In genomic region chr1:9413877-9414213, GRCh38 we compare ENCODE assay signal across 8 cellular contexts.
A peak's percentile ranks its signal among the peaks of the same experiment; 100 is the strongest.
DNase-seq lines count a peak whose midpoint lies in the region; ATAC-seq and TF ChIP-seq lines count a peak whose summit lies in the region.

No MANE protein-coding gene starts in this region.

- 0 out of 2 replicates have a peak, but pooled peaks cover 5% of the 10 kb centered on the region for H4K20me1 ChIP-seq in BLaER1

- no peaks in the 10 kb centered on the region for H3K36me3 Mint-ChIP-seq in naive B cell

- H3K4me1 ChIP-seq in BLaER1 = peaks cover 88% of the 10 kb centered on the region
- H3K4me1 ChIP-seq in colonic mucosa = peaks cover 11% of the 10 kb centered on the region

- ATAC-seq in HG03103 (IDR thresholded peaks at IDR 0.05; ENCODE audit: low read depth, unreplicated experiment) (peak; percentile 11), naive B cell (ENCODE audit: low read depth in 2 of 2) (no peak), HG02588 (IDR thresholded peaks at IDR 0.05; ENCODE audit: unreplicated experiment) (no peak), GM18520 (IDR thresholded peaks at IDR 0.05; ENCODE audit: unreplicated experiment) (no peak)

- H3K27me3 ChIP-seq in BLaER1 = no peaks in the 10 kb centered on the region
- H3K27me3 ChIP-seq in colonic mucosa = no peaks in the 10 kb centered on the region

- H3K4me3 Mint-ChIP-seq in naive B cell = peak overlapping the region in 7 of 8 donors; percentile 12 to 82 (median 65)

- H3K4me3 ChIP-seq in BLaER1 (peak overlapping the region; percentile 52; the same call in 1 of the 2 replicates), colonic mucosa (no peak overlapping the region)

- intact Hi-C loops in colonic mucosa (cut with DNase I) = no loop called here

- H3K4me2 ChIP-seq in BLaER1 = peak overlapping the region; percentile 92

- H3K4me1 Mint-ChIP-seq in naive B cell = peaks cover 33 to 60% (median 38%) of the 10 kb centered on the region in 3 donors

- H3K9me3 Mint-ChIP-seq in naive B cell = peaks cover 0 to 6% (median 0%) of the 10 kb centered on the region in 7 donors

- H3K27ac ChIP-seq in BLaER1 (peak overlapping the region; percentile 79), colonic mucosa (peak overlapping the region; percentile 65)

- H3K27me3 Mint-ChIP-seq in naive B cell = peaks cover 0 to 4% (median 0%) of the 10 kb centered on the region in 3 donors

- no peak for TF ChIP-seq CTCF in colonic mucosa (IDR thresholded peaks at IDR 0.05)

- peak overlapping the region in 3 of 6 donors; percentile 82 to 84 (median 82) for H3K27ac Mint-ChIP-seq in naive B cell

- DNase-seq in colonic mucosa (no peak), naive B cell (no peak), SKM-1 (lab: John Stamatoyannopoulos, UW; ENCODE audit: unreplicated experiment) (no peak)
- DNase-seq in activated CD4-positive, alpha-beta T cell treated with anti-CD3 and anti-CD28 coated beads, Interleukin-2, amount 50 U/mL, for 4 hours = no peak

- H3K36me3 ChIP-seq in BLaER1 (no peaks in the 10 kb centered on the region), colonic mucosa (no peaks in the 10 kb centered on the region)

- H3K9me3 ChIP-seq in BLaER1 (no peaks in the 10 kb centered on the region), colonic mucosa (no peaks in the 10 kb centered on the region)

- H3K9ac ChIP-seq in BLaER1 = peak overlapping the region; percentile 7; the same call in 1 of the 2 replicates
- no peak overlapping the region for H3K9ac ChIP-seq in colonic mucosa (ENCODE audit: low read depth in 2 of 2, low read length in 2 of 2)
